In genomic region chr7:193538-194256, GRCh38 we compare ENCODE assay signal across 9 cellular contexts. TPM values are rescaled to one million over a fixed set of nuclear protein-coding genes. Genes with fewer than 3 reads are reported as not detected.
DNase-seq lines count a peak whose midpoint lies in the region; ATAC-seq, FAIRE-seq and TF ChIP-seq lines count a peak whose summit lies in the region.
"Had no signal": no experiment of that assay in that cellular context is flagged by ENCODE, and none has a peak within 500 bp of the region (broad histone marks: within the 10 kb centered on the region; RNA-seq: fewer than 3 reads in every experiment).

No MANE protein-coding gene starts in this region.

- H3K4me3 ChIP-seq in psoas muscle: peak overlapping the region; percentile 84

- FAIRE-seq in HTR-8/SVneo (lab: Jason Lieb, UNC): no peak

- H3K27ac Mint-ChIP-seq in Calu3 (ENCODE audit: unreplicated experiment): peak overlapping the region; percentile 18
- H3K27ac Mint-ChIP-seq in glutamatergic neuron (ENCODE audit: unreplicated experiment): peak overlapping the region; percentile 97

- no peaks in the 10 kb centered on the region for H3K9me3 ChIP-seq in psoas muscle

- H3K36me3 Mint-ChIP-seq in Calu3 (ENCODE audit: insufficient read depth, unreplicated experiment) (peaks cover 11% of the 10 kb centered on the region), glutamatergic neuron (ENCODE audit: unreplicated experiment) (peaks cover 13% of the 10 kb centered on the region)

- no peak for TF ChIP-seq CTCF in Calu3 (IDR thresholded peaks at IDR 0.05; ENCODE audit: unreplicated experiment)
- TF ChIP-seq CTCF in glutamatergic neuron (IDR thresholded peaks at IDR 0.05; ENCODE audit: partially characterized antibody, unreplicated experiment): no peak
- TF ChIP-seq CTCF in psoas muscle (IDR thresholded peaks at IDR 0.05): no peak

- TSS peak; percentile 26 for BruUV-seq in Calu3 (replicated peaks; lab: Mats Ljungman, UMichigan)

- H3K9me3 Mint-ChIP-seq in Calu3 (ENCODE audit: low read depth, unreplicated experiment): no peaks in the 10 kb centered on the region
- peaks cover 37% of the 10 kb centered on the region for H3K9me3 Mint-ChIP-seq in glutamatergic neuron (ENCODE audit: unreplicated experiment)

- peaks cover 32% of the 10 kb centered on the region for H3K4me1 ChIP-seq in psoas muscle

- H3K27me3 Mint-ChIP-seq in Calu3 (ENCODE audit: unreplicated experiment): peaks cover 85% of the 10 kb centered on the region
- peaks cover 22% of the 10 kb centered on the region for H3K27me3 Mint-ChIP-seq in glutamatergic neuron (ENCODE audit: unreplicated experiment)

- peaks cover 0 to 38% of the 10 kb centered on the region in 2 donors for H3K36me3 ChIP-seq in psoas muscle (ENCODE audit: insufficient read depth in 1 of 2, low read depth in 1 of 2)

- H3K4me3 Mint-ChIP-seq in Calu3 (ENCODE audit: low read depth, unreplicated experiment): peak overlapping the region; percentile 63
- H3K4me3 Mint-ChIP-seq in glutamatergic neuron (ENCODE audit: unreplicated experiment): peak overlapping the region; percentile 96

- H3K4me1 Mint-ChIP-seq in Calu3 (ENCODE audit: low read depth, unreplicated experiment) (peaks cover 8% of the 10 kb centered on the region), glutamatergic neuron (ENCODE audit: low read depth, unreplicated experiment) (peaks cover 47% of the 10 kb centered on the region)

- DNase-seq in Calu3: no peak
- DNase-seq in RPMI7951 (ENCODE audit: low read depth): peak; percentile 31
- DNase-seq in glutamatergic neuron: no peak
- no peak for DNase-seq in psoas muscle
- no peak for DNase-seq in HTR-8/SVneo (ENCODE audit: insufficient read length, low spot score)
- no peak for DNase-seq in islet precursor cell
- DNase-seq in mucosa of gallbladder (ENCODE audit: low spot score): no peak
- DNase-seq: SHP77 treated with DMSO at 0.1 percent for 48 hours had no signal

- ATAC-seq in psoas muscle (peak in 1 of 4 donors; percentile 2), GM18868 (IDR thresholded peaks at IDR 0.05; ENCODE audit: unreplicated experiment) (no peak)

- H3K27me3 ChIP-seq in psoas muscle (ENCODE audit: insufficient read depth in 3 of 3, low read length in 2 of 3): no peaks in the 10 kb centered on the region

- CTCF ChIA-PET in Calu3 (lab: Charles Lee): interaction anchor here (1.6 kb wide), 1 partner anchor 28 kb away, joined by 3 read pairs; no protein-coding TSS in a partner anchor

- peak overlapping the region; percentile 93 for H3K27ac ChIP-seq in psoas muscle

- intact Hi-C loops in Calu3 (cut with micrococcal nuclease; ENCODE audit: unreplicated experiment) (no loop called here), psoas muscle (cut with DNase I) (loop anchor here in 1 of 2 donors (5.0 kb wide), 2 partner anchors 39 to 41 kb away; no protein-coding TSS in a partner anchor)

- 1 to 2% (median 1%) methylated on average over 43 to 51 of the region's 51 CpGs for WGBS in psoas muscle, 3 donors

RNA-seq across cellular contexts. Expression of gene FAM20C, which starts 1.3 kb away (rescaled TPM):
- total RNA-seq in Calu3 (2022) (4.9 and 9.1 TPM in 2 replicates), glutamatergic neuron (ENCODE audit: unreplicated experiment) (199 TPM), psoas muscle (10 to 100 TPM; 28.1 to 47.6 (median 43.6) TPM), mucosa of gallbladder (99.2 TPM)
- total RNA-seq in RPMI7951 (2014; rRNA removed; shearing (Covaris generic)): 256 and 312 TPM in 2 replicates
- 10 to 100 TPM; 15.6 to 18.3 (median 16.5) TPM for polyA plus RNA-seq in psoas muscle
